24 cellular contexts compared by ENCODE assay signal in genomic region chr17:5933430-5933829, GRCh38.
"Had no signal": no experiment of that assay in that cellular context is flagged by ENCODE, and none has a peak within 500 bp of the region (broad histone marks: within the 10 kb centered on the region; RNA-seq: fewer than 3 reads in every experiment).

No MANE protein-coding gene starts in this region.

- DNase-seq: dermis blood vessel endothelial cell; dorsolateral prefrontal cortex; effector CD4-positive, alpha-beta T cell; effector memory CD4-positive, alpha-beta T cell; foreskin keratinocyte; heart left ventricle; hypothalamus; immature natural killer cell; islet precursor cell; kidney; kidney glomerular epithelial cell; left lung; left ventricle myocardium superior; lower lobe of right lung; mesenchymal stem cell; mucosa of descending colon; naive B cell had no signal

- H3K27me3 ChIP-seq: foreskin keratinocyte, hepatocyte had no signal

- ATAC-seq: foreskin keratinocyte, gastroesophageal sphincter, heart left ventricle, left lung, left ventricle myocardium superior, lower lobe of right lung, mucosa of descending colon had no signal

- H3K27ac ChIP-seq: coronary artery, dorsolateral prefrontal cortex, esophagus muscularis mucosa, foreskin keratinocyte, gastroesophageal sphincter, heart left ventricle, hepatocyte, left lung, lower lobe of right lung had no signal

- H2AFZ ChIP-seq: hepatocyte had no signal

- H3K36me3 ChIP-seq: esophagus muscularis mucosa, gastroesophageal sphincter, heart left ventricle, left lung, lower lobe of right lung had no signal

- H3K9me3 ChIP-seq: lower lobe of right lung, mucosa of descending colon had no signal

- FAIRE-seq: colon, endothelial cell of umbilical vein, frontal cortex, kidney had no signal

- H3K79me2 ChIP-seq: hepatocyte had no signal

- H3K4me2 ChIP-seq: hepatocyte had no signal

- H3K4me1 ChIP-seq: esophagus muscularis mucosa, foreskin keratinocyte, gastroesophageal sphincter, heart left ventricle, left lung, lower lobe of right lung had no signal

- H3K4me3 ChIP-seq: coronary artery, dorsolateral prefrontal cortex, esophagus muscularis mucosa, gastroesophageal sphincter, heart left ventricle, hepatocyte, left lung, lower lobe of right lung, mucosa of descending colon had no signal
